ENCODE assay signal across 22 cellular contexts in the genomic region with DNA sequence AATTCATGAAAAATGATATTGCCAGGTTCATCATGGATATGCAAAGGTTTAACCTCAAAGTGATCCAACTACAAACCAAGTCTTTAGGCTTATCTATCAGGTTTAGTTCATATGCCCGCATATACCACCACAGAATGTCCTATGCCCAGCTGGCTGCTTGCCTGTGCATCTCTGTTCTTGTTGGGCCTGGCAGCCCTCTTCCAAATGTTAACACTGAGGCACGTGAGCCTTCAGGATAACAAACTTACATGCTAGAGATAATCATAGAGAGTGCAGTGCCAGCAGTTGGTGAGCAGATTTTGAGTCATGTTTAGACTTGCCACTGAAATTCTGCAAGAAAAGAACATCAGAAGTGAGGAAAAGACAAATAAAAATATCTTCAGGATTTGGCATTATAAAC.
"Had no signal": no experiment of that assay in that cellular context is flagged by ENCODE, and none has a peak within 500 bp of the region (broad histone marks: within the 10 kb centered on the region; RNA-seq: fewer than 3 reads in every experiment).

No MANE protein-coding gene starts in this region.

- H3K4me1 Mint-ChIP-seq: activated naive CD8-positive, alpha-beta T cell treated with anti-CD3 and anti-CD28 coated beads, Interleukin-2, amount 50 U/mL, for 24 hours had no signal

- H3K9me3 ChIP-seq: ascending aorta, body of pancreas, Peyer's patch had no signal

- DNase-seq: activated CD4-positive, alpha-beta T cell treated with anti-CD3 and anti-CD28 coated beads for 4 hours; activated CD8-positive, alpha-beta memory T cell treated with anti-CD3 and anti-CD28 coated beads, Interleukin-2, amount 50 U/mL, for 4 hours; activated CD8-positive, alpha-beta T cell treated with anti-CD3 and anti-CD28 coated beads for 36 hours; activated naive CD4-positive, alpha-beta T cell treated with anti-CD3 and anti-CD28 coated beads, Interleukin-2, amount 50 U/mL, for 16 hours; activated naive CD8-positive, alpha-beta T cell treated with anti-CD3 and anti-CD28 coated beads, Interleukin-2, amount 50 U/mL, for 24 hours; activated T-cell treated with anti-CD3 and anti-CD28 coated beads, Interleukin-2, amount 50 U/mL, for 72 hours; amniotic stem cell; body of pancreas; NCI-H1048; NCI-H1436; NCI-H187; NCI-H2081; NCI-H526; NCI-H82; OCI-M1; Peyer's patch; SHP77 treated with DMSO at 0.1 percent for 48 hours had no signal

- H3K27ac Mint-ChIP-seq: activated CD8-positive, alpha-beta T cell treated with anti-CD3 and anti-CD28 coated beads for 36 hours; activated naive CD8-positive, alpha-beta T cell treated with anti-CD3 and anti-CD28 coated beads, Interleukin-2, amount 50 U/mL, for 24 hours; activated T-cell treated with anti-CD3 and anti-CD28 coated beads, Interleukin-2, amount 50 U/mL, for 72 hours; activated T-helper 2 cell treated with anti-CD3 and anti-CD28 coated beads, Interferon-gamma antibody, Interleukin-2, Interleukin-4, amounts not matched to agents 10 μg/mL and 5 μg/mL and 100 μg/mL, durations not matched to agents 14 hours and 24 hours and 36 hours; T-helper 1 cell treated with Interleukin-12 subunit alpha and Interleukin-12 subunit beta and Interleukin-4 antibody, amounts not matched to agents 30 μg/mL and 1 μg/mL, for 36 hours had no signal

- H3K27me3 ChIP-seq: ascending aorta, body of pancreas, Peyer's patch had no signal

- H3K4me1 ChIP-seq: ascending aorta, body of pancreas, Peyer's patch had no signal

- H3K4me3 Mint-ChIP-seq: activated CD8-positive, alpha-beta T cell treated with anti-CD3 and anti-CD28 coated beads for 36 hours; activated naive CD8-positive, alpha-beta T cell treated with anti-CD3 and anti-CD28 coated beads, Interleukin-2, amount 50 U/mL, for 24 hours; activated T-cell treated with anti-CD3 and anti-CD28 coated beads, Interleukin-2, amount 50 U/mL, for 72 hours; T-helper 1 cell treated with Interleukin-12 subunit alpha and Interleukin-12 subunit beta and Interleukin-4 antibody, amounts not matched to agents 30 μg/mL and 1 μg/mL, for 36 hours had no signal

- ATAC-seq: activated CD4-positive, CD25-positive, alpha-beta regulatory T cell treated with anti-CD3 and anti-CD28 coated beads, Interleukin-2, amount 50 U/mL, for 24 hours; activated CD8-positive, alpha-beta T cell treated with anti-CD3 and anti-CD28 coated beads for 36 hours; activated naive CD8-positive, alpha-beta T cell treated with anti-CD3 and anti-CD28 coated beads, Interleukin-2, amount 50 U/mL, for 24 hours; activated T-cell treated with anti-CD3 and anti-CD28 coated beads, Interleukin-2, amount 50 U/mL, for 72 hours; body of pancreas had no signal

- H3K27me3 Mint-ChIP-seq: activated CD8-positive, alpha-beta T cell treated with anti-CD3 and anti-CD28 coated beads for 36 hours; activated naive CD8-positive, alpha-beta T cell treated with anti-CD3 and anti-CD28 coated beads, Interleukin-2, amount 50 U/mL, for 24 hours had no signal

- H3K4me3 ChIP-seq: ascending aorta, body of pancreas, Peyer's patch had no signal

- H3K27ac ChIP-seq: ascending aorta, body of pancreas, Peyer's patch, RWPE1 had no signal

- H3K36me3 ChIP-seq: ascending aorta, Peyer's patch had no signal
